Comparison of ENCODE assay signal across 30 cellular contexts in the genomic region with DNA sequence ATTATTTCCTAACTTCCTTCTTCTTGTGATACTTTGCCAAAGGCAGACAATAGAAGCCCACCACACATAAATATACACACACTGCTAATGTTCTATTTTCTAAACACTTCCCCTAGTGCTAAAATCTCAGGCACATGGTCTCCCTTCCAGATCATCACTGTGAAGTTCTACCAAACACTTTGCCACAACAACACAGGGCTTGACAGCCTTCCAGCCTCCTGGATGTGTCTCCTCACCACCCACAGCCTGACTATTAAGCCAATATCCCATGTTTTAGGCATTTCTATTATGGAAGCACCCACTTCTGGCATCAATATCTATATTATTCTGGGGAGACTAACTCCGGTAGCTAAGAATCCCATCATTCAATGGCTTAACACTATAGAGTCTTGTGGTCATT. TPM values are rescaled to one million over a fixed set of nuclear protein-coding genes. Genes with fewer than 3 reads are reported as not detected.
"Had no signal": no experiment of that assay in that cellular context is flagged by ENCODE, and none has a peak within 500 bp of the region (broad histone marks: within the 10 kb centered on the region; RNA-seq: fewer than 3 reads in every experiment).

No MANE protein-coding gene starts in this region.

- H3K9me3 ChIP-seq: colonic mucosa, esophagus squamous epithelium, gastrocnemius medialis, heart right ventricle, left lung, lower lobe of right lung, mucosa of descending colon had no signal

- H3K27me3 ChIP-seq: colonic mucosa, gastrocnemius medialis had no signal

- H3K4me1 ChIP-seq: colonic mucosa, gastrocnemius medialis, left lung, lower lobe of right lung had no signal

- ATAC-seq: effector memory CD8-positive, alpha-beta T cell; esophagus mucosa; gastrocnemius medialis; left cardiac atrium; left lung; lower lobe of right lung; mucosa of descending colon had no signal

- H3K36me3 ChIP-seq: colonic mucosa, esophagus squamous epithelium, gastrocnemius medialis, heart right ventricle, left lung, lower lobe of right lung had no signal

- DNase-seq: colonic mucosa; cortex of kidney; effector CD8-positive, alpha-beta T cell; effector memory CD8-positive, alpha-beta T cell; endodermal cell; erythroblast; esophagus squamous epithelium; foreskin fibroblast; foreskin melanocyte; gastrocnemius medialis; glutamatergic neuron; head of caudate nucleus; heart right ventricle; hippocampal formation; left cardiac atrium; left lung; lower lobe of right lung; mesenchymal stem cell; mucosa of descending colon had no signal

- H3K27ac ChIP-seq: colonic mucosa, epithelial cell of prostate, esophagus squamous epithelium, gastrocnemius medialis, heart right ventricle, left lung, lower lobe of right lung had no signal

- H3K4me3 ChIP-seq: colonic mucosa, esophagus squamous epithelium, gastrocnemius medialis, heart right ventricle, left lung, lower lobe of right lung, mucosa of descending colon had no signal

RNA-seq across cellular contexts. Expression of gene SPATA19, which starts 29.2 kb away (rescaled TPM):
- total RNA-seq: colonic mucosa, dermis microvascular lymphatic vessel endothelial cell, endodermal cell, esophagus mucosa, esophagus squamous epithelium, gastrocnemius medialis, glomerular endothelial cell, kidney epithelial cell, left cardiac atrium, left lung, left ventricle myocardium superior, lower leg skin, lower lobe of right lung, lung microvascular endothelial cell, mesenteric fat pad, mesothelial cell of epicardium, mucosa of descending colon, myocyte had no signal
